ENCODE assay signal across 12 cellular contexts in genomic region chr7:74372060-74372408, GRCh38.
DNase-seq lines count a peak whose midpoint lies in the region.
"Had no signal": no experiment of that assay in that cellular context is flagged by ENCODE, and none has a peak within 500 bp of the region (broad histone marks: within the 10 kb centered on the region; RNA-seq: fewer than 3 reads in every experiment).

No MANE protein-coding gene starts in this region.

- DNase-seq in D341Med (ENCODE audit: low spot score) (peak; percentile 33), amygdala (lab: John Stamatoyannopoulos, UW) (peak in 52 of 56 donors; percentile 5 to 86 (median 63)), hypothalamus (lab: John Stamatoyannopoulos, UW) (peak in 40 of 51 donors; percentile 8 to 85 (median 57)), pons (ENCODE audit: low spot score) (peak; percentile 97), NCI-H1092 treated with DMSO at 0.1 percent for 48 hours (lab: John Stamatoyannopoulos, UW) (no peak), NCI-H1436 treated with DMSO at 0.1 percent for 48 hours (lab: John Stamatoyannopoulos, UW) (no peak), OCI-M1 (lab: John Stamatoyannopoulos, UW) (no peak)
- no peak for DNase-seq in activated CD8-positive, alpha-beta memory T cell treated with anti-CD3 and anti-CD28 coated beads, Interleukin-2, amount 50 U/mL, for 48 hours
- DNase-seq: AML-193, GF-D8, GOT3, KG1 had no signal

Comparison
In these comparisons a context has a peak if more than half of its experiments do, and no peak if none do; other contexts are left out.
1. DNase-seq: peak in D341Med (single experiment), amygdala (52 of 56), hypothalamus (40 of 51) and pons (single experiment); none in NCI-H1092 treated with DMSO at 0.1 percent for 48 hours (single experiment), NCI-H1436 treated with DMSO at 0.1 percent for 48 hours (single experiment), activated CD8-positive, alpha-beta memory T cell treated with anti-CD3 and anti-CD28 coated beads, Interleukin-2, amount 50 U/mL, for 48 hours (single experiment) and OCI-M1 (single experiment).